7 cellular contexts compared by ENCODE assay signal in the genomic region with DNA sequence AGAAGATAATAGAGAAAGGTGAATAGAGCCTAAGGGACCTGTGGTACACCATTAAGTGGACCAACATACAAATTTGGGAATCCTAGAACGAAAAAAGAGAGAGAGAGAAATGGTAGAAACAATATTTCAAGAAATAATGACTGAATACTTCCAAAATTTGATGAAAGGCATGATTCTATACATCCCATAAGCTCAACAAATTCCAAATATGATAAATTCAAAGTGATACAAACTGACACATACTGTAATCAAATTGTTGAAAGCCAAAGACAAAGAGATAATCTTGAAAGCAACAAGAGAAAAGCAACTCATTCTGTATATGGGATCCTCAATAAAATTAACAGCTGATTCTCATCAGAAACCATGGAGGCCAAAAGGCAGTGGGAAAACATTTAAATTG. TPM values are rescaled to one million over a fixed set of nuclear protein-coding genes. Genes with fewer than 3 reads are reported as not detected.
"Had no signal": no experiment of that assay in that cellular context is flagged by ENCODE, and none has a peak within 500 bp of the region (broad histone marks: within the 10 kb centered on the region; RNA-seq: fewer than 3 reads in every experiment).

No MANE protein-coding gene starts in this region.

- H3K4me3 ChIP-seq: GM12878 had no signal

- FAIRE-seq: G401.6, GM12878, GM12891, GM12892 had no signal

- DNase-seq: GDM1, GF-D8 had no signal

- ATAC-seq: GM12878 had no signal

RNA-seq across cellular contexts. Expression of gene ZC4H2, which starts 20.6 kb away (rescaled TPM):
- total RNA-seq: G401 had no signal

RNA-seq across cellular contexts. Expression of gene ZC3H12B, which starts 37.8 kb away (rescaled TPM):
- total RNA-seq: G401, GM12878 had no signal
